8 cellular contexts compared by ENCODE assay signal in the genomic region with DNA sequence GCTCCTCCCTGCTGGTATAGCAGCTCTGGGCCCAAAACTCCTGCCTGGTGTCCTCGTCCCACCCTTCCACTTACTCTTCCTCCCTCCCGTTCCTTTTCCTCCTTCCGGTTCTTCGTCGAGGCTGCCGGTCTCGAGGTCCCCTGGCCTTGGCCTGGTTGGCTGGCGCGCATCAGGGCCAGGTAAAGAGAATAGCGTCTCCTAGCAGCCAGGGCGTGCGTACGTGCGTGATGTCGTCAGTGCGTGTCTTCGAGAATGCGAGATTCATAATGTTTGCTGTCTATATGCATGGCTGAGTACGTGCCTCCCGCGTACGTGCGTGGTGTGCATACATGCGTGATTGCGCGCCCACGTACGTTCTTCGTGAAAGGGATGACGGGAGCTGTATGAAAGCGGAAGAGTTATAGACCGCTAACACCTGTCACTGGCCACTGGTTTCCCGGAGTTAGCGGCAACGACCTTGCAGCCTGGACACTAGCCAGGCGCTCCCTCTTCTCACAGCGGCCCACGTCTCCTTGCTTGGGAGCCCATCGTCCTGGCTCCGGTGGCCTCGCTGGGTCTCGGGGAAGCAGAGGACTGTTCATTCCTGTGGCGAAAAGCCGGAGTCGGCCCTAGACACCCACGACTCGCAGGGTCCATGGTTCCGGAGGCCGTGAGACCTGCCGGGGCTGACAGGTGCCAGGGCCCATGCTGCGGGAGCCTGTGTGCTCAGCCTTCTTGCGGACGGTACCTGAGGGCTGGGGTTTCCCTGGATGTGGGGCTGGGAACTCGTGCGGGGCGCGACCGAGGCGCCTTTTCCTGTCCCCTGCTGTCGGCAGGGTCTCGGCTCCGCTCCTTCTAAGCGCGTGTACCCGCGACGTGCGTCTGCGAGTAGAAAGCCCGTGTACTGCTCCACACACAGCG. TPM values are rescaled to one million over a fixed set of nuclear protein-coding genes. Genes with fewer than 3 reads are reported as not detected.
DNase-seq lines count a peak whose midpoint lies in the region; ATAC-seq, FAIRE-seq and TF ChIP-seq lines count a peak whose summit lies in the region.

Gene EOLA1 (plus strand): TSS at position 392 of the 900 bp plus-strand sequence. CDS start 4,619 bp downstream, outside the sequence.

- H3K27me3 Mint-ChIP-seq in activated CD8-positive, alpha-beta memory T cell treated with anti-CD3 and anti-CD28 coated beads, Interleukin-2, amount 10 ng/mL, durations not matched to agents 7 days and 5 days, result no peaks in the 10 kb centered on the region
- no peaks in the 10 kb centered on the region for H3K27me3 Mint-ChIP-seq in mesothelial cell of epicardium (ENCODE audit: low read depth)

- peak within 1 kb of the TSS; percentile 68 for H4K8ac ChIP-seq in H1 (ENCODE audit: extremely low read depth, insufficient read depth, low read length)

- no peak for TF ChIP-seq CTCF in H1 (IDR thresholded peaks at IDR 0.05; ENCODE audit: control extremely low read depth in 1 of 3, insufficient read depth in 1 of 3, low read depth in 1 of 3, low read length in 3 of 3)
- no peak for TF ChIP-seq CTCF in mesothelial cell of epicardium (IDR thresholded peaks at IDR 0.05; ENCODE audit: unreplicated experiment)

- no peak within 1 kb of the TSS for H3K23ac ChIP-seq in H1 (ENCODE audit: insufficient read length)

- 0 out of 2 replicates have a peak within 1 kb of the TSS, but pooled peaks have one; percentile 10 for H2BK15ac ChIP-seq in H1 (ENCODE audit: low read length)

- H3K27ac Mint-ChIP-seq in activated CD8-positive, alpha-beta memory T cell treated with anti-CD3 and anti-CD28 coated beads, Interleukin-2, amount 10 ng/mL, durations not matched to agents 7 days and 5 days, result peak within 1 kb of the TSS; percentile 100
- peak within 1 kb of the TSS; percentile 99 for H3K27ac Mint-ChIP-seq in mesothelial cell of epicardium

- H3K27ac ChIP-seq in H1 (ENCODE audit: low read depth, low read length), result no peak within 1 kb of the TSS; the same call in 1 of the 2 replicates

- no peaks in the 10 kb centered on the region for H3K9me3 Mint-ChIP-seq in activated CD8-positive, alpha-beta memory T cell treated with anti-CD3 and anti-CD28 coated beads, Interleukin-2, amount 10 ng/mL, durations not matched to agents 7 days and 5 days (ENCODE audit: low read depth)
- peaks cover 3% of the 10 kb centered on the region for H3K9me3 Mint-ChIP-seq in mesothelial cell of epicardium

- no peak within 1 kb of the TSS for H3K4ac ChIP-seq in H1 (replicated peaks; ENCODE audit: insufficient read length, low read depth, low read length)

- H3K56ac ChIP-seq in H1 (replicated peaks; ENCODE audit: insufficient read length, low read depth, low read length), result no peak within 1 kb of the TSS

- no peak within 1 kb of the TSS; the same call in 1 of the 2 replicates for H3K18ac ChIP-seq in H1 (ENCODE audit: extremely low read depth, low read length)

- peaks cover 9% of the 10 kb centered on the region; the same call in 1 of the 2 replicates for H3K23me2 ChIP-seq in H1 (ENCODE audit: low read depth, low read length)

- no peaks in the 10 kb centered on the region for H3K79me1 ChIP-seq in H1 (ENCODE audit: low read depth, low read length)

- no peaks in the 10 kb centered on the region for H3K36me3 ChIP-seq in H1 (ENCODE audit: control insufficient read depth in 2 of 4, insufficient read depth in 4 of 4, low read length in 3 of 4)

- peak; percentile 90 for DNase-seq in COR-L47 (lab: John Stamatoyannopoulos, UW)
- DNase-seq in HTR-8/SVneo (ENCODE audit: insufficient read length, low spot score), result peak; percentile 41
- peak; percentile 90 for DNase-seq in NOMO-1 treated with dmso at 0.1 percent for 144 hours (lab: John Stamatoyannopoulos, UW; ENCODE audit: unreplicated experiment)
- peak; percentile 95 for DNase-seq in activated CD8-positive, alpha-beta memory T cell treated with anti-CD3 and anti-CD28 coated beads, Interleukin-2, amount 10 ng/mL, durations not matched to agents 7 days and 5 days
- DNase-seq in H1 (ENCODE audit: low read depth in 1 of 2, low spot score in 2 of 2), result peak in 1 of 2 experiments; percentile 46
- DNase-seq in mesothelial cell of epicardium (ENCODE audit: low spot score in 2 of 2, unreplicated experiment in 2 of 2), result peak in 1 of 2 experiments; percentile 41
- peak; percentile 69 to 85 for DNase-seq in stimulated activated CD8-positive, alpha-beta memory T cell treated with anti-CD3 and anti-CD28 coated beads, Interleukin-15, amount 100 ng/mL, for 4 hours (ENCODE audit: low read depth in 2 of 2)

- peak within 1 kb of the TSS; percentile 7 for H4K5ac ChIP-seq in H1 (ENCODE audit: insufficient read length, low read depth, low read length)

- no peaks in the 10 kb centered on the region for H3K9me3 ChIP-seq in H1 (ENCODE audit: insufficient read depth in 2 of 2, low read depth in 1 of 2, low read length in 1 of 2)

- CTCF ChIA-PET in activated CD8-positive, alpha-beta memory T cell treated with anti-CD3 and anti-CD28 coated beads, Interleukin-2, amount 10 ng/mL, durations not matched to agents 7 days and 5 days (lab: Charles Lee), result interaction anchor here (0.9 to 3.4 kb wide), 6 partner anchors 13 to 399 kb away, joined by 3 to 20 read pairs (median 10); partner anchors contain the start of genes EOLA2 and IDS
- CTCF ChIA-PET in H1 (lab: Charles Lee; ENCODE audit: partially characterized antibody), result interaction anchor here (1.1 to 1.9 kb wide), 3 partner anchors 12 to 28 kb away, joined by 3 to 11 read pairs (median 5); no protein-coding TSS in a partner anchor

- H2AFZ ChIP-seq in H1 (ENCODE audit: low read length), result peak within 1 kb of the TSS; percentile 81

- H4K20me1 ChIP-seq in H1 (replicated peaks in 1 of 2; ENCODE audit: control insufficient read depth in 1 of 2, insufficient read depth in 2 of 2, low read length in 2 of 2), result no peaks in the 10 kb centered on the region

- no peak within 1 kb of the TSS for H3K14ac ChIP-seq in H1 (ENCODE audit: insufficient read length)

- H3K79me2 ChIP-seq in H1 (ENCODE audit: control insufficient read depth in 1 of 2, insufficient read depth in 2 of 2, low read length in 2 of 2), result no peaks in the 10 kb centered on the region

- TF ChIP-seq RAD21 in H1 (IDR thresholded peaks at IDR 0.05 in 1 of 2, conservative IDR thresholded peaks at IDR 0.05 in 1 of 2; ENCODE audit: low read depth in 2 of 2, low read length in 2 of 2), result no peak

- peak within 1 kb of the TSS; percentile 56 to 71 (median 60) for H3K4me3 ChIP-seq in H1 (ENCODE audit: extremely low read depth in 1 of 4, insufficient read depth in 2 of 4, low read depth in 3 of 4, low read length in 4 of 4)

- H2BK20ac ChIP-seq in H1 (ENCODE audit: low read length), result no peak within 1 kb of the TSS

- H4K91ac ChIP-seq in H1 (replicated peaks; ENCODE audit: insufficient read length, low read length), result peak within 1 kb of the TSS; percentile 74

- no peak for TF ChIP-seq POLR2A in H1 (IDR thresholded peaks at IDR 0.05; ENCODE audit: control extremely low read depth in 1 of 2, low read depth in 2 of 2, low read length in 2 of 2)

- H2BK12ac ChIP-seq in H1 (ENCODE audit: low read depth, low read length), result no peak within 1 kb of the TSS

- no peak within 1 kb of the TSS for H2BK120ac ChIP-seq in H1 (replicated peaks; ENCODE audit: low read depth, low read length)

- H3K4me3 Mint-ChIP-seq in activated CD8-positive, alpha-beta memory T cell treated with anti-CD3 and anti-CD28 coated beads, Interleukin-2, amount 10 ng/mL, durations not matched to agents 7 days and 5 days, result peak within 1 kb of the TSS; percentile 84
- peak within 1 kb of the TSS; percentile 80 for H3K4me3 Mint-ChIP-seq in mesothelial cell of epicardium

- H3K27me3 ChIP-seq in H1 (replicated peaks in 1 of 4; ENCODE audit: control insufficient read depth in 3 of 4, extremely low read depth in 1 of 4, insufficient read depth in 3 of 4, low read length in 3 of 4), result no peaks in the 10 kb centered on the region; a peak in 1 of 7 replicates

- peak; percentile 74 for ATAC-seq in GM21381 (IDR thresholded peaks at IDR 0.05; ENCODE audit: unreplicated experiment)
- ATAC-seq in activated CD8-positive, alpha-beta memory T cell treated with anti-CD3 and anti-CD28 coated beads, Interleukin-2, amount 10 ng/mL, durations not matched to agents 7 days and 5 days, result peak; percentile 73

- POLR2A ChIA-PET in H1 (lab: Charles Lee; ENCODE audit: partially characterized antibody), result no interaction called here

- H3K4me1 ChIP-seq in H1 (replicated peaks in 1 of 4; ENCODE audit: control insufficient read depth in 3 of 4, insufficient read depth in 4 of 4, low read length in 3 of 4), result peaks cover 0 to 7% (median 4%) of the 10 kb centered on the region in 4 experiments; a peak in 3 of 7 replicates

- peaks cover 18% of the 10 kb centered on the region for H3K4me1 Mint-ChIP-seq in activated CD8-positive, alpha-beta memory T cell treated with anti-CD3 and anti-CD28 coated beads, Interleukin-2, amount 10 ng/mL, durations not matched to agents 7 days and 5 days
- peaks cover 8% of the 10 kb centered on the region for H3K4me1 Mint-ChIP-seq in mesothelial cell of epicardium

- no peak within 1 kb of the TSS for H2BK5ac ChIP-seq in H1 (ENCODE audit: low read depth, low read length)

- H3K36me3 Mint-ChIP-seq in activated CD8-positive, alpha-beta memory T cell treated with anti-CD3 and anti-CD28 coated beads, Interleukin-2, amount 10 ng/mL, durations not matched to agents 7 days and 5 days, result peaks cover 7% of the 10 kb centered on the region
- H3K36me3 Mint-ChIP-seq in mesothelial cell of epicardium, result no peaks in the 10 kb centered on the region

- FAIRE-seq in HTR-8/SVneo (lab: Jason Lieb, UNC), result peak; percentile 26
- peak; percentile 87 for FAIRE-seq in H1 (lab: Jason Lieb, UNC)

- no peak within 1 kb of the TSS for H2AK5ac ChIP-seq in H1 (ENCODE audit: low read depth, low read length)

- TF ChIP-seq EP300 in H1 (IDR thresholded peaks at IDR 0.05; ENCODE audit: borderline replicate concordance in 1 of 2, low read depth in 2 of 2, low read length in 2 of 2), result no peak

- H3K4me2 ChIP-seq in H1 (ENCODE audit: insufficient read depth in 1 of 2, low read depth in 2 of 2, low read length in 2 of 2), result peak within 1 kb of the TSS; percentile 89 to 94

- peak within 1 kb of the TSS in 2 of 4 experiments; percentile 13 to 37; a peak in 2 of 7 replicates for H3K9ac ChIP-seq in H1 (replicated peaks in 1 of 4; ENCODE audit: extremely low read depth in 1 of 4, low read depth in 3 of 4, low read length in 3 of 4)

- 2% methylated on average over 35 of the region's 71 CpGs; no CpG with 5 or more reads in 1 of the 2 experiments for WGBS in H1 (ENCODE audit: extremely low coverage in 1 of 2, insufficient coverage in 1 of 2, insufficient read length in 1 of 2, insufficient replicate concordance in 2 of 2, low coverage in 1 of 2, low lambda C conversion rate in 2 of 2, missing lambda C conversion rate in 1 of 2), 2 experiments

RNA-seq across cellular contexts. Expression of gene EOLA1, which starts in this region (rescaled TPM):
- 10 to 100 TPM; 45.2 to 50.6 TPM for total RNA-seq in activated CD8-positive, alpha-beta memory T cell treated with anti-CD3 and anti-CD28 coated beads, Interleukin-2, amount 10 ng/mL, durations not matched to agents 7 days and 5 days
- total RNA-seq in H1 (2021; fragmentation: NEBNext Ultra II Directional; extraction: Animal tissue kit (Norgen Biotek cat#: 25700)), result 7.2 and 7.6 TPM in 2 replicates
- 3.3 and 5.4 TPM in 2 replicates for polyA plus RNA-seq in H1 (2011; rRNA removed)
- 5.1 TPM for polyA plus RNA-seq in H1 (2011; cell fraction: cytosol; rRNA removed)
- 5.3 TPM for polyA plus RNA-seq in H1 (2011; cell fraction: nucleus; rRNA removed)
- polyA plus RNA-seq in H1 (2012, experiment 1 of 2), result 6.4 to 8.1 TPM (median 7.5 TPM) in 4 replicates
- polyA plus RNA-seq in H1 (2012, experiment 2 of 2), result 7.9 TPM
- polyA plus RNA-seq in H1 (2013, experiment 1 of 2), result 3.1 TPM
- polyA plus RNA-seq in H1 (2013, experiment 2 of 2), result 3.1 TPM
- 4.7 and 12.0 TPM in 2 replicates for polyA minus RNA-seq in H1 (2011; rRNA and poly(A)+ RNA removed)
- polyA minus RNA-seq in H1 (2011; cell fraction: cytosol; rRNA and poly(A)+ RNA removed), result 4.6 TPM
- polyA minus RNA-seq in H1 (2011; cell fraction: nucleus; rRNA and poly(A)+ RNA removed), result 6.5 TPM
- total RNA-seq in mesothelial cell of epicardium, result 13.8 to 15.9 TPM (median 13.9 TPM) in 3 replicates
